Comparison of ENCODE assay signal across 8 cellular contexts in the genomic region with DNA sequence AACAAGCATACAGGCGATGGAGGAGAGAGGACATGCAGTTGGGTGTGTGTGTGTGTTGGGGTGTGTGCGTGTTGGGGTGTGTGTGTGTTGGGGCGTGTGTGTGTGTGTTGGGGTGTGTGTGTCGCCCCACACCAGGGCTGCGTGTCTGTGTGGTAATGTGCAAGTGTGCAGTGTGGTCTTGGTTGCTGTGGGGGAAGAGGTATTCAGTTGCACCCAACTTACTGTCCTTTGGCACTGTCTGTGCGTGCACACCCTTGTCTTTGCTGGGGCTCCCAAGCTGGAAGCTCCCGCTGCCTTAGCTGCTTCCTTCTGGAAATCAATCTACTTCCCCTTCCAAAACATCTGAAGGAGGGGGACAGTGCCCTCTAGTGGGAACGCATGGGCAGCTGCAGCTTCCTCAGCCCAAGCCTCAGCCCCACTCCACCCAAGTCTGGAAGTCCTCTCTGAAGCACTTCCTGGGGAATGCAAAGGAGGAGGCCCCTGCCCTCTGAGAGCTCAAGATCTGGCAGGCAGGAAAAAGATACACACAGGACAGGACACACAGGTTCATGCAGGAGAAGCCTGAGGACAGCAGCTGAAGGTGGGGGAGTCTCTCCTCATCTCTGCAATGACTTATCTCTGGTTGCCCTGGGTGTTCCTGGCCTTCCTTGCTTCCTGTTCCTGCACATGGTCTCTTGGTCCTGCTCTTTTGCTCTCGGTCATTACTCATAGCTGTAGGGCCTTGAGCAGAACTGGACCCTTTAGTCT. TPM values are rescaled to one million over a fixed set of nuclear protein-coding genes. Genes with fewer than 3 reads are reported as not detected.
DNase-seq lines count a peak whose midpoint lies in the region; ATAC-seq, FAIRE-seq and TF ChIP-seq lines count a peak whose summit lies in the region.

No MANE protein-coding gene starts in this region.

- no peaks in the 10 kb centered on the region for H3K9me3 ChIP-seq in right lobe of liver

- peak; percentile 83 for FAIRE-seq in GM19239 (lab: Jason Lieb, UNC)

- no peak overlapping the region for H3K4me3 Mint-ChIP-seq in chondrocyte (ENCODE audit: unreplicated experiment)

- CTCF ChIA-PET in AG04449 (lab: Yijun Ruan, JAX) = interaction anchor here (0.7 to 22.9 kb wide), 45 partner anchors 9 to 717 kb away, joined by 3 to 1042 read pairs (median 6); a partner anchor contains a TSS

- 12% methylated on average over 5 of the region's 9 CpGs for WGBS in right lobe of liver (ENCODE audit: insufficient coverage, low coverage, low lambda C conversion rate, missing lambda C conversion rate)

- peak overlapping the region; percentile 69 for H3K27ac Mint-ChIP-seq in chondrocyte (ENCODE audit: unreplicated experiment)

- H3K9me3 Mint-ChIP-seq in chondrocyte (ENCODE audit: low read depth) = no peaks in the 10 kb centered on the region

- intact Hi-C loops in right lobe of liver (cut with DNase I) = loop anchor here (5.0 to 10.0 kb wide), 3 partner anchors 98 to 104 kb away; a partner anchor contains a TSS

- DNase-seq in AG04449 (ENCODE audit: low read depth, low spot score) (no peak), GM19239 (ENCODE audit: insufficient read length, low spot score) (peak; percentile 57), NCI-H2196 treated with DMSO at 0.1 percent for 48 hours (lab: John Stamatoyannopoulos, UW; ENCODE audit: unreplicated experiment) (peak; percentile 45), chondrocyte (ENCODE audit: low spot score) (no peak), right lobe of liver (peak; percentile 70 to 81 (median 74))
- DNase-seq in activated CD4-positive, CD25-positive, alpha-beta regulatory T cell (lab: John Stamatoyannopoulos, UW) = peak; percentile 31 to 35 (median 32)
- DNase-seq in stimulated activated CD4-positive, alpha-beta T cell treated with anti-CD3 and anti-CD28 coated beads, Interleukin-4, amount 100 ng/mL, for 4 hours = peak; percentile 56 to 61

- no peaks in the 10 kb centered on the region for H3K27me3 ChIP-seq in right lobe of liver

- POLR2A ChIA-PET in AG04449 (lab: Yijun Ruan, JAX) = interaction anchor here (0.6 to 0.9 kb wide), 3 partner anchors 17 to 630 kb away, joined by 3 to 4 read pairs (median 4); no protein-coding TSS in a partner anchor

- peak; percentile 72 to 78 (median 74) for ATAC-seq in right lobe of liver
- ATAC-seq in GM21786 (IDR thresholded peaks at IDR 0.05; ENCODE audit: unreplicated experiment) = no peak

- no peak for TF ChIP-seq POLR2A in right lobe of liver (IDR thresholded peaks at IDR 0.05)

- no peaks in the 10 kb centered on the region for H3K36me3 ChIP-seq in right lobe of liver

- no peak overlapping the region for H3K27ac ChIP-seq in right lobe of liver

- H3K4me3 ChIP-seq in AG04449 (ENCODE audit: low read depth, low read length) = no peak overlapping the region
- H3K4me3 ChIP-seq in right lobe of liver = no peak overlapping the region

- no peaks in the 10 kb centered on the region for H3K36me3 Mint-ChIP-seq in chondrocyte (ENCODE audit: low read depth)

- H3K4me1 Mint-ChIP-seq in chondrocyte (ENCODE audit: low read depth) = peaks cover 10% of the 10 kb centered on the region

- peaks cover 0 to 2% (median 0%) of the 10 kb centered on the region in 4 donors for H3K4me1 ChIP-seq in right lobe of liver

- TF ChIP-seq CTCF in AG04449 (IDR thresholded peaks at IDR 0.05; ENCODE audit: insufficient read depth, low read length, missing control alignments) = peak; percentile 94
- TF ChIP-seq CTCF in chondrocyte (IDR thresholded peaks at IDR 0.05) = peak; percentile 91
- peak in 3 of 4 donors; percentile 86 to 96 (median 94) for TF ChIP-seq CTCF in right lobe of liver (IDR thresholded peaks at IDR 0.05)

- H3K27me3 Mint-ChIP-seq in chondrocyte (ENCODE audit: low read depth) = no peaks in the 10 kb centered on the region

RNA-seq across cellular contexts. Expression of a gene that starts 13.1 kb away (rescaled TPM):
- 2.5 to 4.4 TPM (median 3.9 TPM) in 3 replicates for total RNA-seq in chondrocyte
- under 1 TPM in 4 of 6 experiments, not detected in 2; 0.07 to 0.19 (median 0.15) TPM for total RNA-seq in right lobe of liver

RNA-seq across cellular contexts. Expression of a gene that starts 14.7 kb away (rescaled TPM):
- total RNA-seq in chondrocyte = 50.8 to 55.7 TPM (median 52.0 TPM) in 3 replicates
- total RNA-seq in right lobe of liver = 10 to 100 TPM; 13.3 to 35.0 (median 16.4) TPM

RNA-seq across cellular contexts. Expression of a gene that starts 33.3 kb away (rescaled TPM):
- 0.46 TPM in 1 of 3 replicates, not detected in the others for total RNA-seq in chondrocyte
- total RNA-seq in right lobe of liver = 100 to 1,000 TPM in 3 of 6 experiments, 10 to 100 TPM in 3; 43.6 to 210 (median 110) TPM

RNA-seq across cellular contexts. Expression of a gene that starts 41.5 kb away (rescaled TPM):
- total RNA-seq in chondrocyte (37.8 to 53.1 TPM (median 44.7 TPM) in 3 replicates), right lobe of liver (10 to 100 TPM; 37.7 to 67.5 (median 50.6) TPM)

RNA-seq across cellular contexts. Expression of a gene that starts 45.2 kb away (rescaled TPM):
- total RNA-seq in chondrocyte = 25.7 to 31.0 TPM (median 28.4 TPM) in 3 replicates
- total RNA-seq in right lobe of liver = 1 to 10 TPM; 2.8 to 5.4 (median 4.2) TPM

Comparison
In these comparisons a context has a peak if more than half of its experiments do, and no peak if none do; other contexts are left out.
1. DNase-seq: peak in GM19239 (single experiment), NCI-H2196 treated with DMSO at 0.1 percent for 48 hours (single experiment), activated CD4-positive, CD25-positive, alpha-beta regulatory T cell (4 of 4), right lobe of liver (3 of 3) and stimulated activated CD4-positive, alpha-beta T cell treated with anti-CD3 and anti-CD28 coated beads, Interleukin-4, amount 100 ng/mL, for 4 hours (2 of 2); none in AG04449 (single experiment) and chondrocyte (single experiment).
2. RNA of a gene that starts 33.3 kb away (total RNA-seq): 43.6 to 210 TPM in right lobe of liver; 0.46 TPM in chondrocyte; every median in the first group is over 10 times any median in the second.
3. Peak in every context shown above with its lines, with median percentiles within 50 percentile points of each other: CTCF ChIP-seq.